ENCODE assay signal across 20 cellular contexts in the genomic region with DNA sequence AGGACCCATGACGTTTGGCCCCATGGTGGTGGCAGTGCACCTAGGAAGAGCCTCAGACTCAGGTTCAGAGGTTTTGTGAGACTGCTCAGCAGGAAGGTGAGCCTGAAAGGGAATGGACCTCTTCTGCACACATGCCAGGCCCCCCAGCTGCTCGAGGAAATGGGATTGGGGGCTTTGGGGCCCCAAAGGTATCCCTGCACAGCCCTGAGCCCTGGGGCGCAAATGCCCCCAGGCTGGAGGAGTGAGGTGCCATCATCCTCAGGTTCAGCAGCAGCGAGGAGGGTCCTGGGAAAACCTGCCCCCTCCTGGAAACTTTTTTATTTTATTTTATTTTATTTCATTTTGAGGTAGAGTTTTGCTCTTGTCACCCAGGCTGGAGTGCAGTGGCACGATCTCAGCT.
DNase-seq lines count a peak whose midpoint lies in the region; ATAC-seq and TF ChIP-seq lines count a peak whose summit lies in the region.
"Had no signal": no experiment of that assay in that cellular context is flagged by ENCODE, and none has a peak within 500 bp of the region (broad histone marks: within the 10 kb centered on the region; RNA-seq: fewer than 3 reads in every experiment).

No MANE protein-coding gene starts in this region.

- H3K9me3 ChIP-seq in BLaER1 (no peaks in the 10 kb centered on the region), spleen (no peaks in the 10 kb centered on the region), suprapubic skin (no peaks in the 10 kb centered on the region)
- H3K9me3 ChIP-seq: Caco-2, HAP-1 had no signal

- peaks cover 14% of the 10 kb centered on the region for H3K27me3 Mint-ChIP-seq in activated T-cell treated with anti-CD3 and anti-CD28 coated beads, Interleukin-2, amount 50 U/mL, for 4 hours (ENCODE audit: low read depth)

- no peak overlapping the region for H3K4me3 Mint-ChIP-seq in activated T-cell treated with anti-CD3 and anti-CD28 coated beads, Interleukin-2, amount 50 U/mL, for 4 hours
- H3K4me3 Mint-ChIP-seq: CD4-positive, alpha-beta memory T cell had no signal

- H3K36me3 ChIP-seq in BLaER1 (no peaks in the 10 kb centered on the region), spleen (no peaks in the 10 kb centered on the region), suprapubic skin (no peaks in the 10 kb centered on the region)
- H3K36me3 ChIP-seq: HAP-1 had no signal

- TF ChIP-seq CTCF in spleen (IDR thresholded peaks at IDR 0.05 in 8 of 11, conservative IDR thresholded peaks at IDR 0.05 in 3 of 11): no peak
- TF ChIP-seq CTCF in suprapubic skin (IDR thresholded peaks at IDR 0.05): no peak

- H3K4me2 ChIP-seq in BLaER1: peak overlapping the region; percentile 98

- no peak for TF ChIP-seq EP300 in suprapubic skin (IDR thresholded peaks at IDR 0.05)

- intact Hi-C loops in spleen (cut with DNase I; ENCODE audit: low total_unique reads): no loop called here

- H3K4me3 ChIP-seq in BLaER1: no peak overlapping the region
- no peak overlapping the region for H3K4me3 ChIP-seq in spleen
- H3K4me3 ChIP-seq in suprapubic skin: no peak overlapping the region
- H3K4me3 ChIP-seq: GM23248, HAP-1 had no signal

- no peaks in the 10 kb centered on the region for H3K27me3 ChIP-seq in BLaER1
- peaks cover 0 to 25% (median 0%) of the 10 kb centered on the region in 7 donors for H3K27me3 ChIP-seq in spleen (replicated peaks in 1 of 7)
- peaks cover 30% of the 10 kb centered on the region for H3K27me3 ChIP-seq in suprapubic skin

- H3K9me3 Mint-ChIP-seq in activated T-cell treated with anti-CD3 and anti-CD28 coated beads, Interleukin-2, amount 50 U/mL, for 4 hours: no peaks in the 10 kb centered on the region

- peak overlapping the region; percentile 61 for H3K27ac ChIP-seq in BLaER1
- H3K27ac ChIP-seq in spleen: no peak overlapping the region
- H3K27ac ChIP-seq in suprapubic skin: no peak overlapping the region
- H3K27ac ChIP-seq: GM23248 had no signal

- H3K36me3 Mint-ChIP-seq in activated T-cell treated with anti-CD3 and anti-CD28 coated beads, Interleukin-2, amount 50 U/mL, for 4 hours (ENCODE audit: insufficient read depth): no peaks in the 10 kb centered on the region
- H3K36me3 Mint-ChIP-seq: CD4-positive, alpha-beta memory T cell had no signal

- 74 to 85% (median 82%) methylated on average over 5 of the region's 5 CpGs for WGBS in spleen, 5 donors
- 75% methylated on average over 5 of the region's 5 CpGs for WGBS in suprapubic skin

- peak; percentile 2 for DNase-seq in GM03348 (ENCODE audit: low spot score)
- DNase-seq in iPS-NIHi7 (ENCODE audit: extremely low spot score): peak; percentile 6
- peak; percentile 32 for DNase-seq in spleen
- DNase-seq in activated T-cell treated with anti-CD3 and anti-CD28 coated beads, Interleukin-2, amount 50 U/mL, for 4 hours: no peak
- DNase-seq in suprapubic skin (ENCODE audit: low spot score in 2 of 2): no peak
- DNase-seq: Caco-2; CD4-positive, alpha-beta memory T cell; DMS153; GM23248; KG1; NCI-H1092; NCI-H1436; NCI-H187 treated with DMSO at 0.1 percent for 48 hours; NCI-H2107; NCI-H446 treated with DMSO at 0.1 percent for 48 hours; NCI-H526 treated with DMSO at 0.1 percent for 48 hours; OCI-M1 had no signal

- no peak for ATAC-seq in activated T-cell treated with anti-CD3 and anti-CD28 coated beads, Interleukin-2, amount 50 U/mL, for 4 hours
- ATAC-seq in HG03439 (IDR thresholded peaks at IDR 0.05; ENCODE audit: unreplicated experiment): no peak

- peaks cover 92% of the 10 kb centered on the region for H3K4me1 ChIP-seq in BLaER1
- H3K4me1 ChIP-seq in spleen: peaks cover 0 to 10% (median 0%) of the 10 kb centered on the region in 6 donors
- H3K4me1 ChIP-seq in suprapubic skin: peaks cover 3% of the 10 kb centered on the region
- H3K4me1 ChIP-seq: Caco-2 had no signal

- 0 out of 2 replicates have a peak overlapping the region, but pooled peaks have one; percentile 8 for H3K9ac ChIP-seq in BLaER1
- H3K9ac ChIP-seq: GM23248 had no signal

- TF ChIP-seq POLR2A in spleen (IDR thresholded peaks at IDR 0.05): no peak
- TF ChIP-seq POLR2A in suprapubic skin (IDR thresholded peaks at IDR 0.05): no peak

- H3K4me1 Mint-ChIP-seq in activated T-cell treated with anti-CD3 and anti-CD28 coated beads, Interleukin-2, amount 50 U/mL, for 4 hours (ENCODE audit: low read depth): no peaks in the 10 kb centered on the region
- H3K4me1 Mint-ChIP-seq: CD4-positive, alpha-beta memory T cell had no signal

- no peaks in the 10 kb centered on the region for H4K20me1 ChIP-seq in BLaER1

Comparison
In these comparisons a context has a peak if more than half of its experiments do, and no peak if none do; other contexts are left out.
1. DNase-seq: peak in GM03348 (single experiment), iPS-NIHi7 (single experiment) and spleen (single experiment); none in activated T-cell treated with anti-CD3 and anti-CD28 coated beads, Interleukin-2, amount 50 U/mL, for 4 hours (single experiment) and suprapubic skin (0 of 2).